In genomic region chr3:55959681-55960080, GRCh38 we compare ENCODE assay signal across 35 cellular contexts.
"Had no signal": no experiment of that assay in that cellular context is flagged by ENCODE, and none has a peak within 500 bp of the region (broad histone marks: within the 10 kb centered on the region; RNA-seq: fewer than 3 reads in every experiment).

No MANE protein-coding gene starts in this region.

- H3K36me3 Mint-ChIP-seq: activated CD4-positive, alpha-beta memory T cell treated with anti-CD3 and anti-CD28 coated beads for 36 hours; activated CD8-positive, alpha-beta memory T cell treated with anti-CD3 and anti-CD28 coated beads, Interleukin-2, amount 10 ng/mL, durations not matched to agents 7 days and 5 days; activated naive CD4-positive, alpha-beta T cell treated with anti-CD3 and anti-CD28 coated beads, Interleukin-2, amount 50 U/mL, for 24 hours; activated naive CD8-positive, alpha-beta T cell treated with anti-CD3 and anti-CD28 coated beads, Interleukin-2, amount 10 ng/mL, durations not matched to agents 7 days and 5 days had no signal

- H3K4me3 ChIP-seq: ascending aorta, breast epithelium, coronary artery, dorsolateral prefrontal cortex, esophagus muscularis mucosa, gastrocnemius medialis, heart left ventricle had no signal

- ATAC-seq: activated CD4-positive, alpha-beta T cell treated with anti-CD3 and anti-CD28 coated beads for 36 hours; activated CD8-positive, alpha-beta memory T cell treated with anti-CD3 and anti-CD28 coated beads, Interleukin-2, amount 10 ng/mL, durations not matched to agents 7 days and 5 days; activated CD8-positive, alpha-beta T cell treated with anti-CD3 and anti-CD28 coated beads, Interleukin-2, amount 10 ng/mL, durations not matched to agents 7 days and 5 days; effector memory CD8-positive, alpha-beta T cell; foreskin keratinocyte; gastrocnemius medialis; heart left ventricle; T-helper 17 cell had no signal

- H3K4me1 Mint-ChIP-seq: activated CD4-positive, alpha-beta T cell treated with anti-CD3 and anti-CD28 coated beads for 36 hours; activated CD4-positive, alpha-beta T cell treated with anti-CD3 and anti-CD28 coated beads, Interleukin-2, amount 10 ng/mL, durations not matched to agents 24 days and 14 days; activated CD8-positive, alpha-beta memory T cell treated with anti-CD3 and anti-CD28 coated beads, Interleukin-2, amount 10 ng/mL, durations not matched to agents 7 days and 5 days; activated naive CD4-positive, alpha-beta T cell treated with anti-CD3 and anti-CD28 coated beads, Interleukin-2, amount 50 U/mL, for 24 hours; activated naive CD8-positive, alpha-beta T cell treated with anti-CD3 and anti-CD28 coated beads, Interleukin-2, amount 10 ng/mL, durations not matched to agents 7 days and 5 days; central memory CD8-positive, alpha-beta T cell had no signal

- DNase-seq: activated CD4-positive, alpha-beta memory T cell treated with anti-CD3 and anti-CD28 coated beads for 36 hours; activated CD4-positive, alpha-beta T cell treated with anti-CD3 and anti-CD28 coated beads for 36 hours; activated CD4-positive, alpha-beta T cell treated with anti-CD3 and anti-CD28 coated beads, Interleukin-2, amount 10 ng/mL, durations not matched to agents 24 days and 14 days; activated CD4-positive, CD25-positive, alpha-beta regulatory T cell; activated CD4-positive, CD25-positive, alpha-beta regulatory T cell treated with anti-CD3 and anti-CD28 coated beads, Interleukin-2, amount 50 U/mL, for 72 hours; activated CD8-positive, alpha-beta memory T cell treated with anti-CD3 and anti-CD28 coated beads, Interleukin-2, amount 10 ng/mL, durations not matched to agents 7 days and 5 days; activated CD8-positive, alpha-beta memory T cell treated with anti-CD3 and anti-CD28 coated beads, Interleukin-2, amount 50 U/mL, for 4 hours; activated CD8-positive, alpha-beta T cell treated with anti-CD3 and anti-CD28 coated beads, Interleukin-2, amount 10 ng/mL, durations not matched to agents 7 days and 5 days; activated effector memory CD4-positive, alpha-beta T cell treated with anti-CD3 and anti-CD28 coated beads, Interleukin-2, amount 50 U/mL, for 16 hours; activated naive CD4-positive, alpha-beta T cell treated with anti-CD3 and anti-CD28 coated beads for 36 hours; activated naive CD8-positive, alpha-beta T cell treated with anti-CD3 and anti-CD28 coated beads, Interleukin-2, amount 10 ng/mL, durations not matched to agents 7 days and 5 days; activated T-cell treated with anti-CD3 and anti-CD28 coated beads, Interleukin-2, amount 50 U/mL, for 1 hour; activated T-cell treated with anti-CD3 and anti-CD28 coated beads, Interleukin-2, amount 50 U/mL, for 48 hours; effector CD4-positive, alpha-beta T cell; effector memory CD8-positive, alpha-beta T cell; erythroblast; foreskin keratinocyte; gastrocnemius medialis; glutamatergic neuron; heart left ventricle; T-helper 1 cell; T-helper 17 cell; T1000 had no signal

- H3K27me3 Mint-ChIP-seq: activated CD4-positive, alpha-beta memory T cell treated with anti-CD3 and anti-CD28 coated beads for 36 hours; activated CD4-positive, alpha-beta T cell treated with anti-CD3 and anti-CD28 coated beads, Interleukin-2, amount 10 ng/mL, durations not matched to agents 24 days and 14 days; activated CD8-positive, alpha-beta memory T cell treated with anti-CD3 and anti-CD28 coated beads, Interleukin-2, amount 10 ng/mL, durations not matched to agents 7 days and 5 days; activated naive CD4-positive, alpha-beta T cell treated with anti-CD3 and anti-CD28 coated beads, Interleukin-2, amount 50 U/mL, for 24 hours; activated naive CD8-positive, alpha-beta T cell treated with anti-CD3 and anti-CD28 coated beads, Interleukin-2, amount 10 ng/mL, durations not matched to agents 7 days and 5 days; central memory CD8-positive, alpha-beta T cell; dendritic cell treated with granulocyte-macrophage colony-stimulating factor and Interleukin-4, amounts not matched to agents 40 ng/mL and 50 ng/mL, for 4 days; effector memory CD8-positive, alpha-beta T cell; T-helper 17 cell had no signal

- H3K27ac ChIP-seq: ascending aorta, breast epithelium, coronary artery, esophagus muscularis mucosa, foreskin keratinocyte, gastrocnemius medialis, heart left ventricle had no signal

- H3K27ac Mint-ChIP-seq: activated CD4-positive, alpha-beta memory T cell treated with anti-CD3 and anti-CD28 coated beads for 36 hours; activated CD4-positive, alpha-beta T cell treated with anti-CD3 and anti-CD28 coated beads for 36 hours; activated CD4-positive, alpha-beta T cell treated with anti-CD3 and anti-CD28 coated beads, Interleukin-2, amount 10 ng/mL, durations not matched to agents 24 days and 14 days; activated CD8-positive, alpha-beta memory T cell treated with anti-CD3 and anti-CD28 coated beads, Interleukin-2, amount 10 ng/mL, durations not matched to agents 7 days and 5 days; activated CD8-positive, alpha-beta T cell treated with anti-CD3 and anti-CD28 coated beads, Interleukin-2, amount 10 ng/mL, durations not matched to agents 7 days and 5 days; activated naive CD4-positive, alpha-beta T cell treated with anti-CD3 and anti-CD28 coated beads for 36 hours; activated naive CD4-positive, alpha-beta T cell treated with anti-CD3 and anti-CD28 coated beads, Interleukin-2, amount 50 U/mL, for 24 hours; activated naive CD8-positive, alpha-beta T cell treated with anti-CD3 and anti-CD28 coated beads, Interleukin-2, amount 10 ng/mL, durations not matched to agents 7 days and 5 days; activated T-helper 1 cell treated with anti-CD3 and anti-CD28 coated beads, Interleukin-12 subunit alpha, Interleukin-12 subunit beta, Interleukin-2, Interleukin-4 antibody, amounts not matched to agents 30 ng/mL and 10 ng/mL and 1 ng/mL, durations not matched to agents 14 hours and 24 hours and 36 hours; activated T-helper 2 cell treated with anti-CD3 and anti-CD28 coated beads, Interferon-gamma antibody, Interleukin-2, Interleukin-4, amounts not matched to agents 10 μg/mL and 5 μg/mL and 100 μg/mL, durations not matched to agents 14 hours and 24 hours and 36 hours; brain; dendritic cell treated with granulocyte-macrophage colony-stimulating factor and Interleukin-4, amounts not matched to agents 40 ng/mL and 50 ng/mL, for 4 days; effector memory CD8-positive, alpha-beta T cell; T-helper 17 cell; T-helper 2 cell treated with Interferon-gamma antibody and Interleukin-4, amounts not matched to agents 5 μg/mL and 100 μg/mL, for 36 hours had no signal

- H3K36me3 ChIP-seq: ascending aorta, breast epithelium, esophagus muscularis mucosa, gastrocnemius medialis, heart left ventricle had no signal

- H3K4me3 Mint-ChIP-seq: activated CD4-positive, alpha-beta memory T cell treated with anti-CD3 and anti-CD28 coated beads for 36 hours; activated CD4-positive, alpha-beta T cell treated with anti-CD3 and anti-CD28 coated beads for 36 hours; activated CD4-positive, alpha-beta T cell treated with anti-CD3 and anti-CD28 coated beads, Interleukin-2, amount 10 ng/mL, durations not matched to agents 24 days and 14 days; activated CD8-positive, alpha-beta memory T cell treated with anti-CD3 and anti-CD28 coated beads, Interleukin-2, amount 10 ng/mL, durations not matched to agents 7 days and 5 days; activated CD8-positive, alpha-beta T cell treated with anti-CD3 and anti-CD28 coated beads, Interleukin-2, amount 10 ng/mL, durations not matched to agents 7 days and 5 days; activated naive CD4-positive, alpha-beta T cell treated with anti-CD3 and anti-CD28 coated beads for 36 hours; activated naive CD4-positive, alpha-beta T cell treated with anti-CD3 and anti-CD28 coated beads, Interleukin-2, amount 50 U/mL, for 24 hours; activated naive CD8-positive, alpha-beta T cell treated with anti-CD3 and anti-CD28 coated beads, Interleukin-2, amount 10 ng/mL, durations not matched to agents 7 days and 5 days; activated T-helper 1 cell treated with anti-CD3 and anti-CD28 coated beads, Interleukin-12 subunit alpha, Interleukin-12 subunit beta, Interleukin-2, Interleukin-4 antibody, amounts not matched to agents 30 ng/mL and 10 ng/mL and 1 ng/mL, durations not matched to agents 14 hours and 24 hours and 36 hours; brain; central memory CD8-positive, alpha-beta T cell; dendritic cell treated with granulocyte-macrophage colony-stimulating factor and Interleukin-4, amounts not matched to agents 40 ng/mL and 50 ng/mL, for 4 days; effector memory CD8-positive, alpha-beta T cell; T-helper 17 cell; T-helper 2 cell treated with Interferon-gamma antibody and Interleukin-4, amounts not matched to agents 5 μg/mL and 100 μg/mL, for 36 hours had no signal

- H3K9me3 ChIP-seq: ascending aorta, breast epithelium, esophagus muscularis mucosa, gastrocnemius medialis, heart left ventricle had no signal

- H3K9me3 Mint-ChIP-seq: activated CD4-positive, alpha-beta memory T cell treated with anti-CD3 and anti-CD28 coated beads for 36 hours; activated CD4-positive, alpha-beta T cell treated with anti-CD3 and anti-CD28 coated beads, Interleukin-2, amount 10 ng/mL, durations not matched to agents 24 days and 14 days; activated naive CD4-positive, alpha-beta T cell treated with anti-CD3 and anti-CD28 coated beads for 36 hours; activated naive CD4-positive, alpha-beta T cell treated with anti-CD3 and anti-CD28 coated beads, Interleukin-2, amount 50 U/mL, for 24 hours; activated naive CD8-positive, alpha-beta T cell treated with anti-CD3 and anti-CD28 coated beads, Interleukin-2, amount 10 ng/mL, durations not matched to agents 7 days and 5 days; activated T-helper 1 cell treated with anti-CD3 and anti-CD28 coated beads, Interleukin-12 subunit alpha, Interleukin-12 subunit beta, Interleukin-2, Interleukin-4 antibody, amounts not matched to agents 30 ng/mL and 10 ng/mL and 1 ng/mL, durations not matched to agents 14 hours and 24 hours and 36 hours; activated T-helper 2 cell treated with anti-CD3 and anti-CD28 coated beads, Interferon-gamma antibody, Interleukin-2, Interleukin-4, amounts not matched to agents 10 μg/mL and 5 μg/mL and 100 μg/mL, durations not matched to agents 14 hours and 24 hours and 36 hours; brain; dendritic cell treated with granulocyte-macrophage colony-stimulating factor and Interleukin-4, amounts not matched to agents 40 ng/mL and 50 ng/mL, for 4 days; T-helper 2 cell treated with Interferon-gamma antibody and Interleukin-4, amounts not matched to agents 5 μg/mL and 100 μg/mL, for 36 hours had no signal

- H3K27me3 ChIP-seq: ascending aorta, breast epithelium, dorsolateral prefrontal cortex, esophagus muscularis mucosa, foreskin keratinocyte, gastrocnemius medialis had no signal

- H3K4me1 ChIP-seq: ascending aorta, breast epithelium, foreskin keratinocyte, gastrocnemius medialis, heart left ventricle had no signal
